Comparison of ENCODE assay signal across 7 cellular contexts in the genomic region with DNA sequence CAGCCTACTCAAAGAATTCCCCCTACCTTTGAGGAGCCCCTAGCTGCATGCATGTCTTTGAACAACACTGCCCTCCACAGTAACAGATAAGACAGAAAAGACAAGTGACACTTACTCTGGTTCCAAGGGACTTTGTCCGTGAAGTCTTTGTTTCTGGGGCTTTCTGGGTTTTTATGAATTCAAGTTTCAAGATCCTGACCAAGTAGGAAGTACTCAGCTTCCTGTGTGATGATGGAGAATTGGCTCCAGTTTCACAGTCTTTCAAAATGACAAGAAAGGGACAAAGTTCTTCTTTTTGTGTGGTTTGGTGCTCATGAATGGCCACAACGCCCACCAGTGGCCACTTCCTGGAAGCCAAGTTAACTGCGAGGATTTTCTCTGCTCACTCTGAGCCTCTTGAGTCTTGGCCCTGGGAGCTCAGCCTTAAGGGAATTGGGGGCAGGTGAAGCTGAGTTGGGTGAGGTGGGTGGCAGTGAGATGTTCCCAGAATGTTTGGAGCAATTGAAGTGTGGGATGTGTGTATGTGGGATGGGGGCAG. TPM values are rescaled to one million over a fixed set of nuclear protein-coding genes. Genes with fewer than 3 reads are reported as not detected.
DNase-seq lines count a peak whose midpoint lies in the region; ATAC-seq and TF ChIP-seq lines count a peak whose summit lies in the region.

Gene CCR1 (minus strand): TSS at position 147 of the 538 bp plus-strand sequence. CDS start 4,000 bp downstream, outside the sequence.

- no peaks in the 10 kb centered on the region for H3K79me2 ChIP-seq in mammary epithelial cell (ENCODE audit: insufficient read depth, low read length)

- no peaks in the 10 kb centered on the region for H4K20me1 ChIP-seq in mammary epithelial cell (ENCODE audit: insufficient read depth, low read length)

- H3K36me3 ChIP-seq in mammary epithelial cell (ENCODE audit: insufficient read depth, low read length) (no peaks in the 10 kb centered on the region), liver (ENCODE audit: control insufficient read depth in 4 of 4, insufficient read depth in 3 of 4, low read depth in 1 of 4, low read length in 3 of 4) (peaks cover 0 to 1% (median 0%) of the 10 kb centered on the region in 4 donors)

- 35% methylated on average over 3 of the region's 3 CpGs for WGBS in mammary epithelial cell (ENCODE audit: low coverage, missing lambda C conversion rate)
- WGBS in liver, result 14% methylated on average over 3 of the region's 3 CpGs

- peak within 1 kb of the TSS; percentile 37 for H2AFZ ChIP-seq in mammary epithelial cell (ENCODE audit: low read depth, low read length)

- H3K36me3 Mint-ChIP-seq in stimulated activated naive B cell treated with anti-CD40 and anti-IgM and Interleukin-4, amounts not matched to agents 10 μg/mL and 1 μg/mL and 100 μg/mL, for 72 hours, result no peaks in the 10 kb centered on the region

- no peaks in the 10 kb centered on the region for H3K27me3 Mint-ChIP-seq in stimulated activated naive B cell treated with anti-CD40 and anti-IgM and Interleukin-4, amounts not matched to agents 10 μg/mL and 1 μg/mL and 100 μg/mL, for 72 hours

- intact Hi-C loops in mammary epithelial cell (cut with micrococcal nuclease), result loop anchor here (1.0 to 2.0 kb wide), 4 partner anchors 106 to 269 kb away; no protein-coding TSS in a partner anchor

- TF ChIP-seq RAD21 in liver (IDR thresholded peaks at IDR 0.05), result peak; percentile 60 to 66

- no peak within 1 kb of the TSS for H3K27ac ChIP-seq in mammary epithelial cell (ENCODE audit: insufficient read depth, low read depth, low read length)
- H3K27ac ChIP-seq in liver (ENCODE audit: low read depth in 1 of 2, low read length in 2 of 2), result peak within 1 kb of the TSS in 1 of 2 donors; percentile 18

- H3K27me3 ChIP-seq in mammary epithelial cell (ENCODE audit: insufficient read depth, low read length) (no peaks in the 10 kb centered on the region), liver (ENCODE audit: control insufficient read depth in 4 of 4, insufficient read depth in 4 of 4, low read length in 3 of 4) (no peaks in the 10 kb centered on the region)

- peak; percentile 71 for TF ChIP-seq CTCF in GM12874 (IDR thresholded peaks at IDR 0.05; ENCODE audit: insufficient read depth, low read depth, low read length)
- peak; percentile 73 to 86 for TF ChIP-seq CTCF in mammary epithelial cell (conservative IDR thresholded peaks at IDR 0.05 in 1 of 2, IDR thresholded peaks at IDR 0.05 in 1 of 2; ENCODE audit: extremely low read depth in 1 of 2, insufficient read depth in 1 of 2, low read depth in 1 of 2, low read length in 2 of 2)
- TF ChIP-seq CTCF in liver (IDR thresholded peaks at IDR 0.05; ENCODE audit: low read depth, low read length, missing input control), result peak; percentile 12

- H3K4me3 Mint-ChIP-seq in stimulated activated naive B cell treated with anti-CD40 and anti-IgM and Interleukin-4, amounts not matched to agents 10 μg/mL and 1 μg/mL and 100 μg/mL, for 72 hours, result peak within 1 kb of the TSS; percentile 11 to 36

- in situ Hi-C loops in mammary epithelial cell (cut with MboI; ENCODE audit: low sequenced_read_pairs in 2 of 2), result loop anchor here (10.0 to 25.0 kb wide), 3 partner anchors 123 to 271 kb away; partner anchors contain the start of gene CXCR6 (in 2 of the 2)

- peak; percentile 57 for ATAC-seq in HG02678 (IDR thresholded peaks at IDR 0.05; ENCODE audit: unreplicated experiment)
- peak; percentile 85 to 86 for ATAC-seq in stimulated activated naive B cell treated with anti-CD40 and anti-IgM and Interleukin-4, amounts not matched to agents 10 μg/mL and 1 μg/mL and 100 μg/mL, for 72 hours (replicated peaks)

- H3K9ac ChIP-seq in mammary epithelial cell (ENCODE audit: insufficient read depth, low read length) (no peak within 1 kb of the TSS), liver (ENCODE audit: low read depth in 1 of 2, low read length in 2 of 2) (peak within 1 kb of the TSS in 1 of 2 donors; percentile 40)

- H3K9me3 ChIP-seq in mammary epithelial cell (replicated peaks; ENCODE audit: insufficient read depth, low read length) (no peaks in the 10 kb centered on the region), liver (ENCODE audit: control insufficient read depth in 4 of 4, low read length in 3 of 4) (no peaks in the 10 kb centered on the region)

- no peaks in the 10 kb centered on the region for H3K9me3 Mint-ChIP-seq in stimulated activated naive B cell treated with anti-CD40 and anti-IgM and Interleukin-4, amounts not matched to agents 10 μg/mL and 1 μg/mL and 100 μg/mL, for 72 hours

- H3K4me1 Mint-ChIP-seq in stimulated activated naive B cell treated with anti-CD40 and anti-IgM and Interleukin-4, amounts not matched to agents 10 μg/mL and 1 μg/mL and 100 μg/mL, for 72 hours, result peaks cover 21 to 31% of the 10 kb centered on the region in 2 donors

- dilution Hi-C loops in mammary epithelial cell (cut with HindIII; ENCODE audit: low sequenced_read_pairs), result loop anchor here (5.0 kb wide), 1 partner anchor 104 kb away; no protein-coding TSS in a partner anchor

- H3K4me3 ChIP-seq in mammary epithelial cell (replicated peaks in 1 of 3; ENCODE audit: insufficient read depth in 1 of 3, low read depth in 2 of 3, low read length in 3 of 3) (no peak within 1 kb of the TSS), liver (ENCODE audit: low read depth in 1 of 3, low read length in 3 of 3) (peak within 1 kb of the TSS in 1 of 3 donors; percentile 26)

- CTCF ChIA-PET in mammary epithelial cell (lab: Charles Lee; ENCODE audit: low non-redundant PET), result interaction anchor here (0.8 kb wide), 1 partner anchor 161 kb away, joined by 3 read pairs; no protein-coding TSS in a partner anchor

- peaks cover 11% of the 10 kb centered on the region for H3K4me1 ChIP-seq in mammary epithelial cell (ENCODE audit: insufficient read depth, low read length)
- no peaks in the 10 kb centered on the region for H3K4me1 ChIP-seq in liver (ENCODE audit: control insufficient read depth in 4 of 4, insufficient read depth in 4 of 4, low read length in 3 of 4)

- BruUV-seq in mammary epithelial cell (replicated peaks; lab: Mats Ljungman, UMichigan), result no TSS peak

- no peak within 1 kb of the TSS for H3K4me2 ChIP-seq in mammary epithelial cell (ENCODE audit: insufficient read depth, low read depth, low read length)

- peak within 1 kb of the TSS; percentile 72 for H3K27ac Mint-ChIP-seq in stimulated activated naive B cell treated with anti-CD40 and anti-IgM and Interleukin-4, amounts not matched to agents 10 μg/mL and 1 μg/mL and 100 μg/mL, for 72 hours

- DNase-seq in RKO (ENCODE audit: low spot score) (peak; percentile 15), mammary epithelial cell (peak; percentile 46), T-helper 9 cell (no peak)
- DNase-seq in stimulated activated naive B cell treated with anti-CD40 and anti-IgM and Interleukin-4, amounts not matched to agents 10 μg/mL and 1 μg/mL and 100 μg/mL, for 72 hours, result peak; percentile 68

TF ChIP-seq in liver, 16 proteins besides CTCF, POLR2A, EP300 and RAD21:
- TF ChIP-seq YY1 (IDR thresholded peaks at IDR 0.05), result no peak
- no peak for TF ChIP-seq MAX (IDR thresholded peaks at IDR 0.05)
- TF ChIP-seq HNF4A (conservative IDR thresholded peaks at IDR 0.05), result peak in 1 of 2 donors; percentile 9
TF ChIP-seq in liver: peak in this region for 1.

RNA-seq across cellular contexts. Expression of gene CCR1, which starts in this region (rescaled TPM):
- total RNA-seq in mammary epithelial cell (not detected), liver (10 to 100 TPM in 1 of 2 donors, 1 to 10 TPM in 1; 5.9 to 10.7 TPM)
- polyA plus RNA-seq in mammary epithelial cell (0.01 TPM), liver (1 to 10 TPM; 1.4 to 4.4 TPM)
- polyA minus RNA-seq in mammary epithelial cell, result not detected

Comparison
In these comparisons a context has a peak if more than half of its experiments do, and no peak if none do; other contexts are left out.
1. RNA of gene CCR1 (total RNA-seq): 5.9 to 10.7 TPM in liver; not detected in mammary epithelial cell; every median in the first group is over 4 times any median in the second.
2. Peak in DNase-seq in mammary epithelial cell; RNA of the gene not detected or under 1 TPM.
3. CTCF ChIP-seq: peak in every context shown above with its lines; median percentile 80 in mammary epithelial cell; 71 in GM12874; 12 in liver.